ENCODE assay signal across 26 cellular contexts in genomic region chr2:239095475-239095874, GRCh38.
DNase-seq lines count a peak whose midpoint lies in the region; ATAC-seq, FAIRE-seq and TF ChIP-seq lines count a peak whose summit lies in the region.
"Had no signal": no experiment of that assay in that cellular context is flagged by ENCODE, and none has a peak within 500 bp of the region (broad histone marks: within the 10 kb centered on the region; RNA-seq: fewer than 3 reads in every experiment).

No MANE protein-coding gene starts in this region.

- H4K8ac ChIP-seq in H1 (ENCODE audit: extremely low read depth, insufficient read depth, low read length) = peak overlapping the region; percentile 57

- ATAC-seq in sciatic nerve (peak; percentile 11), HG03175 (IDR thresholded peaks at IDR 0.05; ENCODE audit: unreplicated experiment) (no peak)
- ATAC-seq: A549, HCT116 had no signal

- TF ChIP-seq EP300 in H1 (IDR thresholded peaks at IDR 0.05; ENCODE audit: borderline replicate concordance in 1 of 2, low read depth in 2 of 2, low read length in 2 of 2) = no peak

- H2BK12ac ChIP-seq in H1 (ENCODE audit: low read depth, low read length) = no peak overlapping the region

- no peak for TF ChIP-seq RAD21 in H1 (IDR thresholded peaks at IDR 0.05 in 1 of 2, conservative IDR thresholded peaks at IDR 0.05 in 1 of 2; ENCODE audit: low read depth in 2 of 2, low read length in 2 of 2)

- no peak overlapping the region for H3K56ac ChIP-seq in H1 (replicated peaks; ENCODE audit: insufficient read length, low read depth, low read length)

- H3K79me2 ChIP-seq in H1 (ENCODE audit: control insufficient read depth in 1 of 2, insufficient read depth in 2 of 2, low read length in 2 of 2) = no peaks in the 10 kb centered on the region

- TF ChIP-seq CTCF in HEK293 (tag by site-specific recombination; IDR thresholded peaks at IDR 0.05) (no peak), RWPE1 (conservative IDR thresholded peaks at IDR 0.05; ENCODE audit: low read depth) (no peak), H1 (IDR thresholded peaks at IDR 0.05; ENCODE audit: control extremely low read depth in 1 of 3, insufficient read depth in 1 of 3, low read depth in 1 of 3, low read length in 3 of 3) (no peak), ascending aorta (IDR thresholded peaks at IDR 0.05) (no peak)

- no peak overlapping the region for H4K5ac ChIP-seq in H1 (ENCODE audit: insufficient read length, low read depth, low read length)

- intact Hi-C loops in sciatic nerve (cut with DNase I) (no loop called here), ascending aorta (cut with DNase I) (no loop called here)

- H3K36me3 ChIP-seq in HEK293 (ENCODE audit: control insufficient read depth in 2 of 2, insufficient read depth in 1 of 2, low read length in 2 of 2) = no peaks in the 10 kb centered on the region
- H3K36me3 ChIP-seq in H1 (ENCODE audit: control insufficient read depth in 2 of 4, insufficient read depth in 4 of 4, low read length in 3 of 4) = no peaks in the 10 kb centered on the region; a peak in 1 of 8 replicates
- H3K36me3 ChIP-seq in ascending aorta = peaks cover 20 to 52% of the 10 kb centered on the region in 2 donors

- no peak overlapping the region for H2BK15ac ChIP-seq in H1 (ENCODE audit: low read length)

- no peak overlapping the region for H2AFZ ChIP-seq in H1 (ENCODE audit: low read length)

- H3K27me3 ChIP-seq in H1 (replicated peaks in 1 of 4; ENCODE audit: control insufficient read depth in 3 of 4, extremely low read depth in 1 of 4, insufficient read depth in 3 of 4, low read length in 3 of 4) = no peaks in the 10 kb centered on the region
- H3K27me3 ChIP-seq in ascending aorta = no peaks in the 10 kb centered on the region
- H3K27me3 ChIP-seq: BE2C; BLaER1 treated with 17β-estradiol and CSF1 and Interleukin-3, amounts not matched to agents 10 nM and 100 nM had no signal

- H3K79me1 ChIP-seq in H1 (ENCODE audit: low read depth, low read length) = no peaks in the 10 kb centered on the region

- POLR2A ChIA-PET in HEK293 (lab: Yijun Ruan, JAX) = no interaction called here
- POLR2A ChIA-PET in RWPE1 (lab: Yijun Ruan, JAX; ENCODE audit: low non-redundant PET) = no interaction called here
- POLR2A ChIA-PET in H1 (lab: Charles Lee; ENCODE audit: partially characterized antibody) = no interaction called here

- no peak for TF ChIP-seq POLR2A in H1 (IDR thresholded peaks at IDR 0.05; ENCODE audit: control extremely low read depth in 1 of 2, low read depth in 2 of 2, low read length in 2 of 2)

- WGBS in H1 (ENCODE audit: extremely low coverage in 1 of 2, insufficient coverage in 1 of 2, insufficient read length in 1 of 2, insufficient replicate concordance in 2 of 2, low coverage in 1 of 2, low lambda C conversion rate in 2 of 2, missing lambda C conversion rate in 1 of 2), 2 experiments = 85% methylated on average over 16 of the region's 16 CpGs; no CpG with 5 or more reads in 1 of the 2 experiments

- H3K23me2 ChIP-seq in H1 (ENCODE audit: low read depth, low read length) = no peaks in the 10 kb centered on the region

- no peak overlapping the region for H3K23ac ChIP-seq in H1 (ENCODE audit: insufficient read length)

- no peaks in the 10 kb centered on the region for H3K4me1 ChIP-seq in HEK293 (ENCODE audit: control insufficient read depth, insufficient read depth, low read length)
- H3K4me1 ChIP-seq in H1 (replicated peaks in 1 of 4; ENCODE audit: control insufficient read depth in 3 of 4, insufficient read depth in 4 of 4, low read length in 3 of 4) = no peaks in the 10 kb centered on the region
- no peaks in the 10 kb centered on the region for H3K4me1 ChIP-seq in ascending aorta
- H3K4me1 ChIP-seq: A549, BE2C had no signal

- H2BK5ac ChIP-seq in H1 (ENCODE audit: low read depth, low read length) = no peak overlapping the region

- no peak for DNase-seq in RWPE1 (ENCODE audit: low spot score)
- no peak for DNase-seq in H1 (ENCODE audit: low read depth in 1 of 2, low spot score in 2 of 2)
- DNase-seq in sciatic nerve (ENCODE audit: low spot score) = no peak
- DNase-seq in NCI-H2227 treated with DMSO at 0.1 percent for 48 hours (lab: John Stamatoyannopoulos, UW) = no peak
- DNase-seq in ascending aorta (ENCODE audit: low spot score in 2 of 2) = no peak
- DNase-seq in NCI-H2171 treated with DMSO at 0.1 percent for 48 hours (lab: John Stamatoyannopoulos, UW) = no peak
- DNase-seq: 8988T; ACHN; AML-193; BE2C; CD4-positive, alpha-beta T cell; CD8-positive, alpha-beta memory T cell; DMS 273 treated with DMSO at 0.1 percent for 48 hours; DMS79; GF-D8; GOT3; H7; HFFc6 had no signal

- no peak overlapping the region for H4K91ac ChIP-seq in H1 (replicated peaks; ENCODE audit: insufficient read length, low read length)

- no peak overlapping the region for H3K9ac ChIP-seq in H1 (replicated peaks in 1 of 4; ENCODE audit: extremely low read depth in 1 of 4, low read depth in 3 of 4, low read length in 3 of 4)

- no peak overlapping the region for H2BK120ac ChIP-seq in H1 (replicated peaks; ENCODE audit: low read depth, low read length)

- H4K20me1 ChIP-seq in H1 (replicated peaks in 1 of 2; ENCODE audit: control insufficient read depth in 1 of 2, insufficient read depth in 2 of 2, low read length in 2 of 2) = peaks cover 0 to 2% of the 10 kb centered on the region in 2 experiments

- H2BK20ac ChIP-seq in H1 (ENCODE audit: low read length) = no peak overlapping the region

- no peak overlapping the region for H3K14ac ChIP-seq in H1 (ENCODE audit: insufficient read length)

- H3K18ac ChIP-seq in H1 (ENCODE audit: extremely low read depth, low read length) = no peak overlapping the region

- no peaks in the 10 kb centered on the region for H3K9me3 ChIP-seq in HEK293 (ENCODE audit: control insufficient read depth, insufficient read depth, low read depth, low read length)
- H3K9me3 ChIP-seq in H1 (ENCODE audit: insufficient read depth in 2 of 2, low read depth in 1 of 2, low read length in 1 of 2) = no peaks in the 10 kb centered on the region
- no peaks in the 10 kb centered on the region for H3K9me3 ChIP-seq in ascending aorta
- H3K9me3 ChIP-seq: A549; BE2C; BLaER1 treated with 17β-estradiol and CSF1 and Interleukin-3, amounts not matched to agents 10 nM and 100 nM had no signal

- CTCF ChIA-PET in HEK293 (lab: Yijun Ruan, JAX) = no interaction called here
- CTCF ChIA-PET in RWPE1 (lab: Yijun Ruan, JAX) = interaction anchor here (0.7 kb wide), 1 partner anchor 19 kb away, joined by 3 read pairs; no protein-coding TSS in a partner anchor
- CTCF ChIA-PET in H1 (lab: Charles Lee; ENCODE audit: partially characterized antibody) = interaction anchor here (0.6 to 0.8 kb wide), 3 partner anchors 11 to 1411 kb away, joined by 3 to 4 read pairs (median 3); no protein-coding TSS in a partner anchor

- H3K4ac ChIP-seq in H1 (replicated peaks; ENCODE audit: insufficient read length, low read depth, low read length) = no peak overlapping the region

- H3K4me3 ChIP-seq in HEK293 (ENCODE audit: low read depth, low read length) = no peak overlapping the region
- H3K4me3 ChIP-seq in H1 (ENCODE audit: extremely low read depth in 1 of 4, insufficient read depth in 2 of 4, low read depth in 3 of 4, low read length in 4 of 4) = no peak overlapping the region
- no peak overlapping the region for H3K4me3 ChIP-seq in ascending aorta
- H3K4me3 ChIP-seq: A549; BLaER1 treated with 17β-estradiol and CSF1 and Interleukin-3, amounts not matched to agents 10 nM and 100 nM had no signal

- FAIRE-seq in H1 (lab: Jason Lieb, UNC) = no peak
- FAIRE-seq: A549, D721Med, GM12891, GM18507 had no signal

- no peak overlapping the region for H3K4me2 ChIP-seq in H1 (ENCODE audit: insufficient read depth in 1 of 2, low read depth in 2 of 2, low read length in 2 of 2)
- H3K4me2 ChIP-seq: A549; BLaER1 treated with 17β-estradiol and CSF1 and Interleukin-3, amounts not matched to agents 10 nM and 100 nM had no signal

- no peak overlapping the region for H3K27ac ChIP-seq in HEK293 (ENCODE audit: extremely low read depth, low read depth, low read length)
- H3K27ac ChIP-seq in RWPE1 = 0 out of 2 replicates have a peak overlapping the region, but pooled peaks have one; percentile 0
- H3K27ac ChIP-seq in H1 (ENCODE audit: low read depth, low read length) = no peak overlapping the region
- no peak overlapping the region for H3K27ac ChIP-seq in ascending aorta
- H3K27ac ChIP-seq: A549; BLaER1 treated with 17β-estradiol and CSF1 and Interleukin-3, amounts not matched to agents 10 nM and 100 nM had no signal

- H2AK5ac ChIP-seq in H1 (ENCODE audit: low read depth, low read length) = no peak overlapping the region

TF ChIP-seq in HEK293, 187 proteins besides CTCF, POLR2A, EP300 and RAD21 (continues in another document):
- TF ChIP-seq ZNF776 (tag by site-specific recombination; IDR thresholded peaks at IDR 0.05; ENCODE audit: borderline replicate concordance) = no peak
- TF ChIP-seq MYNN (tag by site-specific recombination; IDR thresholded peaks at IDR 0.05; ENCODE audit: borderline replicate concordance) = no peak
- TF ChIP-seq SCRT1 (tag by site-specific recombination; IDR thresholded peaks at IDR 0.05; ENCODE audit: borderline replicate concordance) = no peak
- no peak for TF ChIP-seq ZNF529 (tag by site-specific recombination; IDR thresholded peaks at IDR 0.05; ENCODE audit: insufficient replicate concordance)

TF ChIP-seq in H1, 55 proteins besides CTCF, POLR2A, EP300 and RAD21 (continues in another document):
- TF ChIP-seq SRF (IDR thresholded peaks at IDR 0.05; ENCODE audit: low read depth, low read length) = no peak
- TF ChIP-seq HDAC6 (IDR thresholded peaks at IDR 0.05; ENCODE audit: low read depth, low read length) = no peak
- no peak for TF ChIP-seq EZH2 (IDR thresholded peaks at IDR 0.05; ENCODE audit: low read depth, low read length, severe bottlenecking)
- no peak for TF ChIP-seq CHD2 (IDR thresholded peaks at IDR 0.05; ENCODE audit: low read length)
- TF ChIP-seq GABPA (IDR thresholded peaks at IDR 0.05; ENCODE audit: borderline replicate concordance, insufficient read depth, low read length) = no peak
- TF ChIP-seq TCF12 (IDR thresholded peaks at IDR 0.05; ENCODE audit: low read depth, low read length) = no peak
- TF ChIP-seq BRCA1 (IDR thresholded peaks at IDR 0.05; ENCODE audit: low read depth, low read length) = no peak
- no peak for TF ChIP-seq TAF7 (optimal IDR thresholded peaks at IDR 0.05; ENCODE audit: borderline replicate concordance, low read depth, low read length)
- no peak for TF ChIP-seq KDM5A (IDR thresholded peaks at IDR 0.05; ENCODE audit: low read length)
- no peak for TF ChIP-seq USF2 (IDR thresholded peaks at IDR 0.05; ENCODE audit: low read length)
- no peak for TF ChIP-seq TAF1 (IDR thresholded peaks at IDR 0.05; ENCODE audit: low read depth, low read length)
- TF ChIP-seq YY1 (IDR thresholded peaks at IDR 0.05; ENCODE audit: low read depth, low read length) = no peak
